Comparison of ENCODE assay signal across 24 cellular contexts in genomic region chr16:1059310-1059709, GRCh38. TPM values are rescaled to one million over a fixed set of nuclear protein-coding genes. Genes with fewer than 3 reads are reported as not detected.
DNase-seq lines count a peak whose midpoint lies in the region; ATAC-seq, FAIRE-seq and TF ChIP-seq lines count a peak whose summit lies in the region.
"Had no signal": no experiment of that assay in that cellular context is flagged by ENCODE, and none has a peak within 500 bp of the region (broad histone marks: within the 10 kb centered on the region; RNA-seq: fewer than 3 reads in every experiment).

No MANE protein-coding gene starts in this region.

- H3K36me3 ChIP-seq in HEK293 (ENCODE audit: control insufficient read depth in 2 of 2, insufficient read depth in 1 of 2, low read length in 2 of 2): no peaks in the 10 kb centered on the region
- H3K36me3 ChIP-seq in K562 (ENCODE audit: control insufficient read depth, insufficient read depth, low read length): no peaks in the 10 kb centered on the region
- H3K36me3 ChIP-seq: BE2C, BLaER1 had no signal

- H3K27ac Mint-ChIP-seq in nephron progenitor cell: no peak overlapping the region
- H3K27ac Mint-ChIP-seq: CD14-positive monocyte; CD4-positive, CD25-positive, alpha-beta regulatory T cell had no signal

- H3K9me3 ChIP-seq in HEK293 (ENCODE audit: control insufficient read depth, insufficient read depth, low read depth, low read length) (no peaks in the 10 kb centered on the region), K562 (replicated peaks; ENCODE audit: control insufficient read depth, insufficient read depth, low read depth, low read length) (no peaks in the 10 kb centered on the region)
- H3K9me3 ChIP-seq: BE2C had no signal

- no peak overlapping the region for H3K27ac ChIP-seq in HEK293 (ENCODE audit: extremely low read depth, low read depth, low read length)
- H3K27ac ChIP-seq in K562 (ENCODE audit: extremely low read depth, low read depth, low read length): no peak overlapping the region
- H3K27ac ChIP-seq: BLaER1 had no signal

- H3K9ac ChIP-seq in K562 (ENCODE audit: insufficient read depth in 1 of 2, low read depth in 2 of 2, low read length in 2 of 2): no peak overlapping the region
- H3K9ac ChIP-seq: BLaER1 had no signal

- H3K36me3 Mint-ChIP-seq in nephron progenitor cell (ENCODE audit: low read depth): peaks cover 6% of the 10 kb centered on the region
- H3K36me3 Mint-ChIP-seq: CD14-positive monocyte; CD4-positive, CD25-positive, alpha-beta regulatory T cell had no signal

- H3K4me1 ChIP-seq in HEK293 (ENCODE audit: control insufficient read depth, insufficient read depth, low read length): peaks cover 2% of the 10 kb centered on the region; the same call in 1 of the 2 replicates
- peaks cover 0 to 40% of the 10 kb centered on the region in 2 experiments; a peak in 2 of 5 replicates for H3K4me1 ChIP-seq in K562 (replicated peaks in 1 of 2; ENCODE audit: control insufficient read depth in 2 of 2, insufficient read depth in 2 of 2, low read length in 2 of 2)

- no peak overlapping the region for H2AFZ ChIP-seq in K562 (ENCODE audit: low read depth, low read length)

- H4K20me1 ChIP-seq in K562 (replicated peaks; ENCODE audit: control insufficient read depth, insufficient read depth, low read length): no peaks in the 10 kb centered on the region

- POLR2A ChIA-PET in HEK293 (lab: Yijun Ruan, JAX): no interaction called here
- POLR2A ChIA-PET in K562 (lab: Yijun Ruan, JAX): no interaction called here

- intact Hi-C loops in K562 (cut with micrococcal nuclease): no loop called here

- TF ChIP-seq CTCF in HEK293 (tag by site-specific recombination; IDR thresholded peaks at IDR 0.05) (no peak), K562 (IDR thresholded peaks at IDR 0.05 in 2 of 3, conservative IDR thresholded peaks at IDR 0.05 in 1 of 3; ENCODE audit: insufficient read depth in 2 of 3, low read depth in 1 of 3, low read length in 3 of 3) (no peak), nephron progenitor cell (IDR thresholded peaks at IDR 0.05) (no peak), GM20000 (IDR thresholded peaks at IDR 0.05; ENCODE audit: extremely low read depth, missing control alignments) (no peak)

- TF ChIP-seq EP300 in K562 (IDR thresholded peaks at IDR 0.05; ENCODE audit: low read length): no peak

- CTCF ChIA-PET in HEK293 (lab: Yijun Ruan, JAX): interaction anchor here (0.6 to 4.3 kb wide), 6 partner anchors 9 to 347 kb away, joined by 3 to 28 read pairs (median 6); no protein-coding TSS in a partner anchor
- CTCF ChIA-PET in K562 (lab: Yijun Ruan, JAX; ENCODE audit: low intra/inter-chr PET ratio): no interaction called here

- H3K9me3 Mint-ChIP-seq in nephron progenitor cell: peaks cover 19% of the 10 kb centered on the region

- 0% methylated on average over 3 of the region's 3 CpGs for WGBS in K562 (ENCODE audit: insufficient coverage, low coverage, missing lambda C conversion rate)

- in situ Hi-C loops in K562 (cut with MboI): loop anchor here (10.0 kb wide), 1 partner anchor 345 kb away; the partner anchor contains the start of gene METRN

- ATAC-seq in K562: no peak

- TF ChIP-seq POLR2A in K562 (conservative IDR thresholded peaks at IDR 0.05): no peak

- TF ChIP-seq RAD21 in K562 (CRISPR knock-in tag; conservative IDR thresholded peaks at IDR 0.05 in 1 of 2, IDR thresholded peaks at IDR 0.05 in 1 of 2): no peak

- H3K4me3 ChIP-seq in HEK293 (ENCODE audit: low read depth, low read length): no peak overlapping the region
- no peak overlapping the region for H3K4me3 ChIP-seq in K562
- H3K4me3 ChIP-seq: BLaER1 had no signal

- DNase-seq in K562 (ENCODE audit: extremely low read depth in 1 of 4, low spot score in 3 of 4) (no peak), nephron progenitor cell (no peak), cerebellar cortex (ENCODE audit: low spot score) (no peak), GM20000 (ENCODE audit: low spot score) (no peak)
- no peak for DNase-seq in stimulated activated naive CD4-positive, alpha-beta T cell treated with Interleukin-2 at 50 U/mL for 16 hours (lab: John Stamatoyannopoulos, UW)
- DNase-seq: 8988T; ACHN; BE2C; C1 segment of cervical spinal cord; CD4-positive, alpha-beta memory T cell; CD4-positive, CD25-positive, alpha-beta regulatory T cell; CD8-positive, alpha-beta memory T cell; COR-L47; DMS79 treated with DMSO at 0.1 percent for 48 hours; GF-D8 had no signal

- no peaks in the 10 kb centered on the region for H3K9me1 ChIP-seq in K562 (ENCODE audit: control insufficient read depth, insufficient read depth, low read length)

- H3K27me3 Mint-ChIP-seq in nephron progenitor cell (ENCODE audit: low read depth, poor library complexity): peaks cover 5% of the 10 kb centered on the region
- H3K27me3 Mint-ChIP-seq: CD4-positive, CD25-positive, alpha-beta regulatory T cell had no signal

- no TSS peak for BruUV-seq in K562 (replicated peaks; lab: Mats Ljungman, UMichigan)

- no peaks in the 10 kb centered on the region for H3K79me2 ChIP-seq in K562 (ENCODE audit: control insufficient read depth, insufficient read depth, low read length)

- FAIRE-seq in K562 (lab: Jason Lieb, UNC): no peak
- FAIRE-seq: A204.1, G401.6, GM12891, GM19239 had no signal

- peaks cover 10% of the 10 kb centered on the region for H3K4me1 Mint-ChIP-seq in nephron progenitor cell
- H3K4me1 Mint-ChIP-seq: CD14-positive monocyte; CD4-positive, alpha-beta memory T cell; CD4-positive, CD25-positive, alpha-beta regulatory T cell; CD8-positive, alpha-beta memory T cell had no signal

- no peak overlapping the region for H3K4me2 ChIP-seq in K562 (ENCODE audit: insufficient read depth, low read length)
- H3K4me2 ChIP-seq: BLaER1 had no signal

- peaks cover 10 to 39% of the 10 kb centered on the region in 2 experiments; a peak in 4 of 5 replicates for H3K27me3 ChIP-seq in K562 (ENCODE audit: control insufficient read depth in 2 of 2, insufficient read depth in 2 of 2, low read length in 2 of 2)

- peak overlapping the region; percentile 5 for H3K4me3 Mint-ChIP-seq in nephron progenitor cell
- H3K4me3 Mint-ChIP-seq: CD14-positive monocyte; CD8-positive, alpha-beta memory T cell had no signal

TF ChIP-seq in HEK293, 187 proteins besides CTCF, POLR2A, EP300 and RAD21:
- 0 out of 2 replicates have a peak, but pooled peaks have one; percentile 18 for TF ChIP-seq ZBTB17 (tag by site-specific recombination; IDR thresholded peaks at IDR 0.05)
- no peak for TF ChIP-seq ZNF37A (tag by site-specific recombination; IDR thresholded peaks at IDR 0.05)
TF ChIP-seq in HEK293: peak in this region for 1.

TF ChIP-seq in K562, 482 proteins besides CTCF, POLR2A, EP300 and RAD21:
- TF ChIP-seq ZFP30 (CRISPR knock-in tag; IDR thresholded peaks at IDR 0.05; ENCODE audit: borderline replicate concordance): 0 out of 2 replicates have a peak, but pooled peaks have one; percentile 79
- TF ChIP-seq ZNF785 (CRISPR knock-in tag; IDR thresholded peaks at IDR 0.05): no peak
- TF ChIP-seq CBX3 (IDR thresholded peaks at IDR 0.05; ENCODE audit: borderline replicate concordance in 1 of 2, low read length in 2 of 2): 0 out of 3 replicates have a peak, but pooled peaks of 1 of the 2 experiments have one; percentile 30
TF ChIP-seq in K562: peak in this region for 2.

RNA-seq across cellular contexts. Expression of gene SSTR5, which starts 13.2 kb away (rescaled TPM):
- total RNA-seq in K562 (2011; cell fraction: chromatin; rRNA removed; ENCODE audit: low replicate concordance): not detected in 2 replicates
- not detected in 2 replicates for total RNA-seq in K562 (2011; cell fraction: nucleolus; rRNA removed)
- not detected in 2 replicates for total RNA-seq in K562 (2011; cell fraction: nucleoplasm; rRNA removed)
- not detected in 2 replicates for total RNA-seq in K562 (2014; rRNA removed)
- not detected in 2 replicates for total RNA-seq in K562 (2014; rRNA removed; fragmentation: Illumina TruSeq; extraction: Trizol)
- total RNA-seq in K562 (2015; rRNA removed; fragmentation: Illumina TruSeq; extraction: Trizol): not detected in 2 replicates
- not detected in 2 replicates for total RNA-seq in K562 (2021)
- polyA plus RNA-seq in K562 (2011; rRNA removed): not detected in 2 replicates
- polyA plus RNA-seq in K562 (2011; cell fraction: cytosol; rRNA removed): not detected in 2 replicates
- not detected in 2 replicates for polyA plus RNA-seq in K562 (2011; cell fraction: nucleus; rRNA removed)
- polyA plus RNA-seq in K562 (2012): not detected in 2 replicates
- not detected in 2 replicates for polyA plus RNA-seq in K562 (2014; fragmentation: Illumina TruSeq; extraction: Trizol)
- not detected for polyA plus RNA-seq in K562 (2014; fragmentation: Nextera tagmentation; extraction: Ambion mirVana)
- polyA plus RNA-seq in K562 (2014; rRNA removed): not detected in 2 replicates
- not detected in 2 replicates for polyA minus RNA-seq in K562 (2011; rRNA and poly(A)+ RNA removed)
- polyA minus RNA-seq in K562 (2011; cell fraction: cytosol; rRNA and poly(A)+ RNA removed): not detected in 2 replicates
- not detected in 2 replicates for polyA minus RNA-seq in K562 (2011; cell fraction: nucleus; rRNA and poly(A)+ RNA removed)
- total RNA-seq: A673; CD4-positive, alpha-beta memory T cell; CD4-positive, CD25-positive, alpha-beta regulatory T cell; CD8-positive, alpha-beta memory T cell had no signal
- polyA plus RNA-seq: AG04450; CD14-positive monocyte; CD4-positive, alpha-beta memory T cell; CD4-positive, CD25-positive, alpha-beta regulatory T cell; CD8-positive, alpha-beta memory T cell had no signal

RNA-seq across cellular contexts. Expression of gene C1QTNF8, which starts 36.7 kb away (rescaled TPM):
- not detected in 2 replicates for total RNA-seq in K562 (2011; cell fraction: chromatin; rRNA removed; ENCODE audit: low replicate concordance)
- total RNA-seq in K562 (2011; cell fraction: nucleolus; rRNA removed): not detected in 2 replicates
- total RNA-seq in K562 (2011; cell fraction: nucleoplasm; rRNA removed): not detected in 2 replicates
- not detected in 2 replicates for total RNA-seq in K562 (2014; rRNA removed)
- not detected in 2 replicates for total RNA-seq in K562 (2014; rRNA removed; fragmentation: Illumina TruSeq; extraction: Trizol)
- not detected in 2 replicates for total RNA-seq in K562 (2015; rRNA removed; fragmentation: Illumina TruSeq; extraction: Trizol)
- not detected in 2 replicates for total RNA-seq in K562 (2021)
- not detected in 2 replicates for polyA plus RNA-seq in K562 (2011; rRNA removed)
- not detected in 2 replicates for polyA plus RNA-seq in K562 (2011; cell fraction: cytosol; rRNA removed)
- not detected in 2 replicates for polyA plus RNA-seq in K562 (2011; cell fraction: nucleus; rRNA removed)
- polyA plus RNA-seq in K562 (2012): not detected in 2 replicates
- not detected in 2 replicates for polyA plus RNA-seq in K562 (2014; fragmentation: Illumina TruSeq; extraction: Trizol)
- not detected for polyA plus RNA-seq in K562 (2014; fragmentation: Nextera tagmentation; extraction: Ambion mirVana)
- not detected in 2 replicates for polyA plus RNA-seq in K562 (2014; rRNA removed)
- polyA minus RNA-seq in K562 (2011; rRNA and poly(A)+ RNA removed): not detected in 2 replicates
- polyA minus RNA-seq in K562 (2011; cell fraction: cytosol; rRNA and poly(A)+ RNA removed): not detected in 2 replicates
- polyA minus RNA-seq in K562 (2011; cell fraction: nucleus; rRNA and poly(A)+ RNA removed): not detected in 2 replicates
- total RNA-seq: A673; CD4-positive, alpha-beta memory T cell; CD4-positive, CD25-positive, alpha-beta regulatory T cell; CD8-positive, alpha-beta memory T cell had no signal
- polyA plus RNA-seq: AG04450; CD14-positive monocyte; CD4-positive, alpha-beta memory T cell; CD4-positive, CD25-positive, alpha-beta regulatory T cell; CD8-positive, alpha-beta memory T cell had no signal

Comparison
In these comparisons a context has a peak if more than half of its experiments do, and no peak if none do; other contexts are left out.
1. Of the 44 proteins assayed by ChIP-seq in both K562 and HEK293: peak only in K562: none; only in HEK293: ZBTB17; in both: none; in neither: 43.